1 cellular context compared by ENCODE assay signal in the genomic region with DNA sequence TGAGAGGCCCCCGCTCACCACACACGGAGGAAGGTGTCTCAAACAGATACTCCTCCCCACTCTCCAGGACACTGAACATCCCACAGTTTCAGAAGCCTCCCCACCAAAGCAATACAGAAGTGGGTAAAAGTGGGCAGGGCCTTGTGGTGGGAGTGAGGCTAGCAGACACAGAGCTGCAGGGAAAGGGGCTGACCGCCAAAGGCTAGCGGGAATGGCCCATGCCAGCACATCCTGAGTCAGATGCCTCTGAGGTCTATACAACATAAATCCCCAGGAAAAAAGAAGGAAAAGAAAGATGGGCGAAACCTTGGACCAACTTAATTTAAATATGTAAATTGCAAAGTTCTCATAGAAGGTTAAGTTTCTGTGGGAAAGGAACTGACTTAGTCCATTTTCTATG.
A peak's percentile ranks its signal among the peaks of the same experiment; 100 is the strongest.
TF ChIP-seq lines count a peak whose summit lies in the region.

No MANE protein-coding gene starts in this region.

TF ChIP-seq in GM12878, 131 proteins besides CTCF, POLR2A, EP300 and RAD21:
- TF ChIP-seq, protein P1, sequence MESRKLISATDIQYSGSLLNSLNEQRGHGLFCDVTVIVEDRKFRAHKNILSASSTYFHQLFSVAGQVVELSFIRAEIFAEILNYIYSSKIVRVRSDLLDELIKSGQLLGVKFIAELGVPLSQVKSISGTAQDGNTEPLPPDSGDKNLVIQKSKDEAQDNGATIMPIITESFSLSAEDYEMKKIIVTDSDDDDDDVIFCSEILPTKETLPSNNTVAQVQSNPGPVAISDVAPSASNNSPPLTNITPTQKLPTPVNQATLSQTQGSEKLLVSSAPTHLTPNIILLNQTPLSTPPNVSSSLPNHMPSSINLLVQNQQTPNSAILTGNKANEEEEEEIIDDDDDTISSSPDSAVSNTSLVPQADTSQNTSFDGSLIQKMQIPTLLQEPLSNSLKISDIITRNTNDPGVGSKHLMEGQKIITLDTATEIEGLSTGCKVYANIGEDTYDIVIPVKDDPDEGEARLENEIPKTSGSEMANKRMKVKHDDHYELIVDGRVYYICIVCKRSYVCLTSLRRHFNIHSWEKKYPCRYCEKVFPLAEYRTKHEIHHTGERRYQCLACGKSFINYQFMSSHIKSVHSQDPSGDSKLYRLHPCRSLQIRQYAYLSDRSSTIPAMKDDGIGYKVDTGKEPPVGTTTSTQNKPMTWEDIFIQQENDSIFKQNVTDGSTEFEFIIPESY (IDR thresholded peaks at IDR 0.05) = peak; percentile 72
- TF ChIP-seq WRNIP1 (IDR thresholded peaks at IDR 0.05; ENCODE audit: borderline replicate concordance, low read depth, low read length) (no peak), BCL11A (IDR thresholded peaks at IDR 0.05; ENCODE audit: low read depth, low read length) (no peak), CREM (IDR thresholded peaks at IDR 0.05; ENCODE audit: low read depth) (no peak), TCF7 (IDR thresholded peaks at IDR 0.05; ENCODE audit: borderline replicate concordance) (no peak)
